19 cellular contexts compared by ENCODE assay signal in the genomic region with DNA sequence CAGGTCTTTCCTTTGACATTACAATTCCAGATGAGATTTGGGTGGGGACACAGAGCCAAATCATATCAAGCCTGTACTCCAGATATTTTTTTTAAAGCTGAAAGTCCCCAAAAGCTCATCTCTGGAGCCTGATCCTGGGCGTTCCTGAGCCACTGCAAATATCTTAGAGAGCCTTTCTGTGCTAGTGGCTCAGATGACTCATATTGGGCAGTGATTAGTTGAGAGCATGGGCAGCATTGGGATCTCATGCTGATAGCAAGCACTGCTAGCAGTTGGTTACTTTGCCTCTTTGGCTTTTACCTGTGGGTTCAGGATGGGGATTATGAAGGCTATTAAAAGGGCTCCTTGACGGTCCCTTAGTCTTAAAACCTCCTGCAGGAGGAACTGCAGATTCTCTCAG. TPM values are rescaled to one million over a fixed set of nuclear protein-coding genes. Genes with fewer than 3 reads are reported as not detected.
"Had no signal": no experiment of that assay in that cellular context is flagged by ENCODE, and none has a peak within 500 bp of the region (broad histone marks: within the 10 kb centered on the region; RNA-seq: fewer than 3 reads in every experiment).

No MANE protein-coding gene starts in this region.

- H3K4me1 ChIP-seq: lower lobe of right lung, upper lobe of right lung had no signal

- H3K4me3 ChIP-seq: lower lobe of right lung, psoas muscle, stomach, testis, upper lobe of right lung had no signal

- H3K27me3 ChIP-seq: stomach, testis, upper lobe of right lung had no signal

- H3K9me3 ChIP-seq: lower lobe of right lung, psoas muscle, stomach, testis, upper lobe of right lung had no signal

- H3K27ac ChIP-seq: lower lobe of right lung, psoas muscle, stomach, testis, upper lobe of right lung had no signal

- ATAC-seq: activated CD8-positive, alpha-beta memory T cell treated with anti-CD3 and anti-CD28 coated beads, Interleukin-2, amount 10 ng/mL, durations not matched to agents 7 days and 5 days; lower lobe of right lung; psoas muscle; sciatic nerve; SK-N-SH treated with all-trans-retinoic acid at 6 μM for 48 hours; upper lobe of right lung had no signal

- H3K36me3 ChIP-seq: lower lobe of right lung, upper lobe of right lung had no signal

- DNase-seq: activated CD4-positive, alpha-beta T cell treated with anti-CD3 and anti-CD28 coated beads for 1 hour; activated CD4-positive, alpha-beta T cell treated with anti-CD3 and anti-CD28 coated beads, Interleukin-2, amount 50 U/mL, for 4 hours; activated CD8-positive, alpha-beta memory T cell treated with anti-CD3 and anti-CD28 coated beads, Interleukin-2, amount 10 ng/mL, durations not matched to agents 7 days and 5 days; activated effector memory CD4-positive, alpha-beta T cell treated with Interleukin-2 at 50 U/mL for 16 hours; activated T-cell treated with anti-CD3 and anti-CD28 coated beads, Interleukin-2, amount 50 U/mL, for 1 hour; amniotic stem cell; lower lobe of right lung; psoas muscle; stimulated activated CD4-positive, alpha-beta T cell treated with anti-CD3 and anti-CD28 coated beads, Interleukin-1b, Interleukin-23, amount 100 ng/mL, for 48 hours; stomach; T-helper 1 cell; T1000; testis; upper lobe of right lung had no signal

RNA-seq across cellular contexts. Expression of gene SCRG1, which starts 51.4 kb away (rescaled TPM):
- total RNA-seq: activated CD8-positive, alpha-beta memory T cell treated with anti-CD3 and anti-CD28 coated beads, Interleukin-2, amount 10 ng/mL, durations not matched to agents 7 days and 5 days; activated naive CD4-positive, alpha-beta T cell treated with anti-CD3 and anti-CD28 coated beads, Interleukin-2, amount 50 U/mL, for 72 hours; dermis microvascular lymphatic vessel endothelial cell; epithelial cell of proximal tubule; upper lobe of right lung had no signal
